1 cellular context compared by ENCODE assay signal in the genomic region with DNA sequence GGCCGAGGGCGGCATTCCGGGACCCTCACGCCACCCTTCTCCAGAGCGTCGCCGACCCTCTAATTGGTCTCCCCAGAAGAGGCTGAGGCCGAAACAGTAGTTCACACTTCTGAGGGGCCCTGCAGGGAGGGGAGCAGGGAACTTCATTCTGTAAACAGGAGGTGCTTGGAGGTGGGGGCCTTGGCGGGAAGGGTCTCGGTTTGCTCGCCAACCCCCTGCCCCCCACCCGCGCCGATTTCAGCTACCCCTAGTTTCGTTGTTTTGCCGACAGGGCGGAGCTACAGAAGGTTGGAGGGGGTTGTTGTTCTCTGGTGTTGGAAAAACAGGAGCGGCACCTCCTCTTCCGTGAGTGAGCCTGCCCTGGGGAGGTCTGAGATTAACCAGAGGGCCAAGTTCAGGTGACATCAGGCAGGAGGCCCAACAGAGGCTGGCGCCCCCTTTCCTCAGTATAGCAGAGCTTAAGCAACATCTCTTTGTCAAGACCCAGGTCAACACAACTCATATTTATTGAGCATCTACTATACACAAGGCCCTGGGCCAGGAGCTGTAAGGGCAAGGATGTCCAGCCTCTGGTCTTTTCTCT.
TF ChIP-seq lines count a peak whose summit lies in the region.

No MANE protein-coding gene starts in this region.

TF ChIP-seq in HepG2, 621 proteins besides CTCF, POLR2A, EP300 and RAD21 (continued from another document and continues in another):
- TF ChIP-seq, protein P1, sequence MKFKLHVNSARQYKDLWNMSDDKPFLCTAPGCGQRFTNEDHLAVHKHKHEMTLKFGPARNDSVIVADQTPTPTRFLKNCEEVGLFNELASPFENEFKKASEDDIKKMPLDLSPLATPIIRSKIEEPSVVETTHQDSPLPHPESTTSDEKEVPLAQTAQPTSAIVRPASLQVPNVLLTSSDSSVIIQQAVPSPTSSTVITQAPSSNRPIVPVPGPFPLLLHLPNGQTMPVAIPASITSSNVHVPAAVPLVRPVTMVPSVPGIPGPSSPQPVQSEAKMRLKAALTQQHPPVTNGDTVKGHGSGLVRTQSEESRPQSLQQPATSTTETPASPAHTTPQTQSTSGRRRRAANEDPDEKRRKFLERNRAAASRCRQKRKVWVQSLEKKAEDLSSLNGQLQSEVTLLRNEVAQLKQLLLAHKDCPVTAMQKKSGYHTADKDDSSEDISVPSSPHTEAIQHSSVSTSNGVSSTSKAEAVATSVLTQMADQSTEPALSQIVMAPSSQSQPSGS (CRISPR knock-in tag; IDR thresholded peaks at IDR 0.05): peak; percentile 94
- TF ChIP-seq NFIC (IDR thresholded peaks at IDR 0.05; ENCODE audit: low read length) (peak; percentile 65; the same call in 1 of the 2 replicates), RFX3 (CRISPR knock-in tag; IDR thresholded peaks at IDR 0.05) (no peak; the same call in 1 of the 2 replicates), RFX1 (IDR thresholded peaks at IDR 0.05) (no peak), ZNF598 (CRISPR knock-in tag; IDR thresholded peaks at IDR 0.05; ENCODE audit: borderline replicate concordance) (no peak), ZNF256 (CRISPR knock-in tag; conservative IDR thresholded peaks at IDR 0.05) (no peak), ZNF615 (CRISPR knock-in tag; IDR thresholded peaks at IDR 0.05; ENCODE audit: borderline replicate concordance) (no peak), ZNF205 (CRISPR knock-in tag; IDR thresholded peaks at IDR 0.05) (peak; percentile 99), ZNF333 (CRISPR knock-in tag; IDR thresholded peaks at IDR 0.05; ENCODE audit: borderline replicate concordance) (no peak), RFX5 (IDR thresholded peaks at IDR 0.05; ENCODE audit: low read depth, low read length) (no peak), ZSCAN21 (CRISPR knock-in tag; IDR thresholded peaks at IDR 0.05; ENCODE audit: borderline replicate concordance) (no peak), KAT2B (IDR thresholded peaks at IDR 0.05; ENCODE audit: borderline replicate concordance, low read depth, low read length) (no peak), ZNF562 (CRISPR knock-in tag; IDR thresholded peaks at IDR 0.05; ENCODE audit: borderline replicate concordance) (no peak), GTF3A (CRISPR knock-in tag; conservative IDR thresholded peaks at IDR 0.05) (no peak), ZNF678 (CRISPR knock-in tag; IDR thresholded peaks at IDR 0.05) (no peak), NPAS2 (CRISPR knock-in tag; IDR thresholded peaks at IDR 0.05; ENCODE audit: borderline replicate concordance) (no peak), ZNF557 (CRISPR knock-in tag; IDR thresholded peaks at IDR 0.05) (no peak), TEAD2 (CRISPR knock-in tag; IDR thresholded peaks at IDR 0.05) (no peak), PRMT3 (CRISPR knock-in tag; IDR thresholded peaks at IDR 0.05; ENCODE audit: borderline replicate concordance, low read depth) (no peak), RBFOX2 (IDR thresholded peaks at IDR 0.05; ENCODE audit: low read depth, low read length) (no peak), ZNF761 (CRISPR knock-in tag; conservative IDR thresholded peaks at IDR 0.05) (no peak), ZNF737 (CRISPR knock-in tag; IDR thresholded peaks at IDR 0.05; ENCODE audit: borderline replicate concordance) (no peak), POLR2AphosphoS2 (IDR thresholded peaks at IDR 0.05; ENCODE audit: low read depth, low read length) (no peak), ZFP1 (CRISPR knock-in tag; IDR thresholded peaks at IDR 0.05) (peak; percentile 46), FOXK2 (IDR thresholded peaks at IDR 0.05) (peak; percentile 77), NCOA2 (CRISPR knock-in tag; IDR thresholded peaks at IDR 0.05) (peak; percentile 77)
- TF ChIP-seq, protein P2, sequence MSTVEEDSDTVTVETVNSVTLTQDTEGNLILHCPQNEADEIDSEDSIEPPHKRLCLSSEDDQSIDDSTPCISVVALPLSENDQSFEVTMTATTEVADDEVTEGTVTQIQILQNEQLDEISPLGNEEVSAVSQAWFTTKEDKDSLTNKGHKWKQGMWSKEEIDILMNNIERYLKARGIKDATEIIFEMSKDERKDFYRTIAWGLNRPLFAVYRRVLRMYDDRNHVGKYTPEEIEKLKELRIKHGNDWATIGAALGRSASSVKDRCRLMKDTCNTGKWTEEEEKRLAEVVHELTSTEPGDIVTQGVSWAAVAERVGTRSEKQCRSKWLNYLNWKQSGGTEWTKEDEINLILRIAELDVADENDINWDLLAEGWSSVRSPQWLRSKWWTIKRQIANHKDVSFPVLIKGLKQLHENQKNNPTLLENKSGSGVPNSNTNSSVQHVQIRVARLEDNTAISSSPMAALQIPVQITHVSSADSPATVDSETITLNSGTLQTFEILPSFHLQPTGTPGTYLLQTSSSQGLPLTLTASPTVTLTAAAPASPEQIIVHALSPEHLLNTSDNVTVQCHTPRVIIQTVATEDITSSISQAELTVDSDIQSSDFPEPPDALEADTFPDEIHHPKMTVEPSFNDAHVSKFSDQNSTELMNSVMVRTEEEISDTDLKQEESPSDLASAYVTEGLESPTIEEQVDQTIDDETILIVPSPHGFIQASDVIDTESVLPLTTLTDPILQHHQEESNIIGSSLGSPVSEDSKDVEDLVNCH (CRISPR knock-in tag; IDR thresholded peaks at IDR 0.05): no peak
- TF ChIP-seq, protein P3, sequence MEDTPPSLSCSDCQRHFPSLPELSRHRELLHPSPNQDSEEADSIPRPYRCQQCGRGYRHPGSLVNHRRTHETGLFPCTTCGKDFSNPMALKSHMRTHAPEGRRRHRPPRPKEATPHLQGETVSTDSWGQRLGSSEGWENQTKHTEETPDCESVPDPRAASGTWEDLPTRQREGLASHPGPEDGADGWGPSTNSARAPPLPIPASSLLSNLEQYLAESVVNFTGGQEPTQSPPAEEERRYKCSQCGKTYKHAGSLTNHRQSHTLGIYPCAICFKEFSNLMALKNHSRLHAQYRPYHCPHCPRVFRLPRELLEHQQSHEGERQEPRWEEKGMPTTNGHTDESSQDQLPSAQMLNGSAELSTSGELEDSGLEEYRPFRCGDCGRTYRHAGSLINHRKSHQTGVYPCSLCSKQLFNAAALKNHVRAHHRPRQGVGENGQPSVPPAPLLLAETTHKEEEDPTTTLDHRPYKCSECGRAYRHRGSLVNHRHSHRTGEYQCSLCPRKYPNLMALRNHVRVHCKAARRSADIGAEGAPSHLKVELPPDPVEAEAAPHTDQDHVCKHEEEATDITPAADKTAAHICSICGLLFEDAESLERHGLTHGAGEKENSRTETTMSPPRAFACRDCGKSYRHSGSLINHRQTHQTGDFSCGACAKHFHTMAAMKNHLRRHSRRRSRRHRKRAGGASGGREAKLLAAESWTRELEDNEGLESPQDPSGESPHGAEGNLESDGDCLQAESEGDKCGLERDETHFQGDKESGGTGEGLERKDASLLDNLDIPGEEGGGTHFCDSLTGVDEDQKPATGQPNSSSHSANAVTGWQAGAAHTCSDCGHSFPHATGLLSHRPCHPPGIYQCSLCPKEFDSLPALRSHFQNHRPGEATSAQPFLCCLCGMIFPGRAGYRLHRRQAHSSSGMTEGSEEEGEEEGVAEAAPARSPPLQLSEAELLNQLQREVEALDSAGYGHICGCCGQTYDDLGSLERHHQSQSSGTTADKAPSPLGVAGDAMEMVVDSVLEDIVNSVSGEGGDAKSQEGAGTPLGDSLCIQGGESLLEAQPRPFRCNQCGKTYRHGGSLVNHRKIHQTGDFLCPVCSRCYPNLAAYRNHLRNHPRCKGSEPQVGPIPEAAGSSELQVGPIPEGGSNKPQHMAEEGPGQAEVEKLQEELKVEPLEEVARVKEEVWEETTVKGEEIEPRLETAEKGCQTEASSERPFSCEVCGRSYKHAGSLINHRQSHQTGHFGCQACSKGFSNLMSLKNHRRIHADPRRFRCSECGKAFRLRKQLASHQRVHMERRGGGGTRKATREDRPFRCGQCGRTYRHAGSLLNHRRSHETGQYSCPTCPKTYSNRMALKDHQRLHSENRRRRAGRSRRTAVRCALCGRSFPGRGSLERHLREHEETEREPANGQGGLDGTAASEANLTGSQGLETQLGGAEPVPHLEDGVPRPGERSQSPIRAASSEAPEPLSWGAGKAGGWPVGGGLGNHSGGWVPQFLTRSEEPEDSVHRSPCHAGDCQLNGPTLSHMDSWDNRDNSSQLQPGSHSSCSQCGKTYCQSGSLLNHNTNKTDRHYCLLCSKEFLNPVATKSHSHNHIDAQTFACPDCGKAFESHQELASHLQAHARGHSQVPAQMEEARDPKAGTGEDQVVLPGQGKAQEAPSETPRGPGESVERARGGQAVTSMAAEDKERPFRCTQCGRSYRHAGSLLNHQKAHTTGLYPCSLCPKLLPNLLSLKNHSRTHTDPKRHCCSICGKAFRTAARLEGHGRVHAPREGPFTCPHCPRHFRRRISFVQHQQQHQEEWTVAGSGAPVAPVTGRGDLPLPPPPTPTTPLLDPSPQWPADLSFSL (CRISPR knock-in tag; IDR thresholded peaks at IDR 0.05): no peak
- TF ChIP-seq, protein P4, sequence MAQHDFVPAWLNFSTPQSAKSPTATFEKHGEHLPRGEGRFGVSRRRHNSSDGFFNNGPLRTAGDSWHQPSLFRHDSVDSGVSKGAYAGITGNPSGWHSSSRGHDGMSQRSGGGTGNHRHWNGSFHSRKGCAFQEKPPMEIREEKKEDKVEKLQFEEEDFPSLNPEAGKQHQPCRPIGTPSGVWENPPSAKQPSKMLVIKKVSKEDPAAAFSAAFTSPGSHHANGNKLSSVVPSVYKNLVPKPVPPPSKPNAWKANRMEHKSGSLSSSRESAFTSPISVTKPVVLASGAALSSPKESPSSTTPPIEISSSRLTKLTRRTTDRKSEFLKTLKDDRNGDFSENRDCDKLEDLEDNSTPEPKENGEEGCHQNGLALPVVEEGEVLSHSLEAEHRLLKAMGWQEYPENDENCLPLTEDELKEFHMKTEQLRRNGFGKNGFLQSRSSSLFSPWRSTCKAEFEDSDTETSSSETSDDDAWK (CRISPR knock-in tag; IDR thresholded peaks at IDR 0.05): no peak
- TF ChIP-seq, protein P5, sequence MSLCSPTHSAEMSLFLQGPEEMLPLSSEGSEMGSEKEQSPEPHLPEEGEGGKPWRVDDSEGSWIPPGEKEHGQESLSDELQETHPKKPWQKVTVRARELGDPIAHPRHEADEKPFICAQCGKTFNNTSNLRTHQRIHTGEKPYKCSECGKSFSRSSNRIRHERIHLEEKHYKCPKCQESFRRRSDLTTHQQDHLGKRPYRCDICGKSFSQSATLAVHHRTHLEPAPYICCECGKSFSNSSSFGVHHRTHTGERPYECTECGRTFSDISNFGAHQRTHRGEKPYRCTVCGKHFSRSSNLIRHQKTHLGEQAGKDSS (CRISPR knock-in tag; IDR thresholded peaks at IDR 0.05; ENCODE audit: borderline replicate concordance, low read depth): no peak
- TF ChIP-seq, protein P6, sequence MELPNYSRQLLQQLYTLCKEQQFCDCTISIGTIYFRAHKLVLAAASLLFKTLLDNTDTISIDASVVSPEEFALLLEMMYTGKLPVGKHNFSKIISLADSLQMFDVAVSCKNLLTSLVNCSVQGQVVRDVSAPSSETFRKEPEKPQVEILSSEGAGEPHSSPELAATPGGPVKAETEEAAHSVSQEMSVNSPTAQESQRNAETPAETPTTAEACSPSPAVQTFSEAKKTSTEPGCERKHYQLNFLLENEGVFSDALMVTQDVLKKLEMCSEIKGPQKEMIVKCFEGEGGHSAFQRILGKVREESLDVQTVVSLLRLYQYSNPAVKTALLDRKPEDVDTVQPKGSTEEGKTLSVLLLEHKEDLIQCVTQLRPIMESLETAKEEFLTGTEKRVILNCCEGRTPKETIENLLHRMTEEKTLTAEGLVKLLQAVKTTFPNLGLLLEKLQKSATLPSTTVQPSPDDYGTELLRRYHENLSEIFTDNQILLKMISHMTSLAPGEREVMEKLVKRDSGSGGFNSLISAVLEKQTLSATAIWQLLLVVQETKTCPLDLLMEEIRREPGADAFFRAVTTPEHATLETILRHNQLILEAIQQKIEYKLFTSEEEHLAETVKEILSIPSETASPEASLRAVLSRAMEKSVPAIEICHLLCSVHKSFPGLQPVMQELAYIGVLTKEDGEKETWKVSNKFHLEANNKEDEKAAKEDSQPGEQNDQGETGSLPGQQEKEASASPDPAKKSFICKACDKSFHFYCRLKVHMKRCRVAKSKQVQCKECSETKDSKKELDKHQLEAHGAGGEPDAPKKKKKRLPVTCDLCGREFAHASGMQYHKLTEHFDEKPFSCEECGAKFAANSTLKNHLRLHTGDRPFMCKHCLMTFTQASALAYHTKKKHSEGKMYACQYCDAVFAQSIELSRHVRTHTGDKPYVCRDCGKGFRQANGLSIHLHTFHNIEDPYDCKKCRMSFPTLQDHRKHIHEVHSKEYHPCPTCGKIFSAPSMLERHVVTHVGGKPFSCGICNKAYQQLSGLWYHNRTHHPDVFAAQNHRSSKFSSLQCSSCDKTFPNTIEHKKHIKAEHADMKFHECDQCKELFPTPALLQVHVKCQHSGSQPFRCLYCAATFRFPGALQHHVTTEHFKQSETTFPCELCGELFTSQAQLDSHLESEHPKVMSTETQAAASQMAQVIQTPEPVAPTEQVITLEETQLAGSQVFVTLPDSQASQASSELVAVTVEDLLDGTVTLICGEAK (IDR thresholded peaks at IDR 0.05): no peak
- TF ChIP-seq, protein P6 (CRISPR knock-in tag; IDR thresholded peaks at IDR 0.05): peak; percentile 20; the same call in 1 of the 2 replicates
- TF ChIP-seq, protein P7, sequence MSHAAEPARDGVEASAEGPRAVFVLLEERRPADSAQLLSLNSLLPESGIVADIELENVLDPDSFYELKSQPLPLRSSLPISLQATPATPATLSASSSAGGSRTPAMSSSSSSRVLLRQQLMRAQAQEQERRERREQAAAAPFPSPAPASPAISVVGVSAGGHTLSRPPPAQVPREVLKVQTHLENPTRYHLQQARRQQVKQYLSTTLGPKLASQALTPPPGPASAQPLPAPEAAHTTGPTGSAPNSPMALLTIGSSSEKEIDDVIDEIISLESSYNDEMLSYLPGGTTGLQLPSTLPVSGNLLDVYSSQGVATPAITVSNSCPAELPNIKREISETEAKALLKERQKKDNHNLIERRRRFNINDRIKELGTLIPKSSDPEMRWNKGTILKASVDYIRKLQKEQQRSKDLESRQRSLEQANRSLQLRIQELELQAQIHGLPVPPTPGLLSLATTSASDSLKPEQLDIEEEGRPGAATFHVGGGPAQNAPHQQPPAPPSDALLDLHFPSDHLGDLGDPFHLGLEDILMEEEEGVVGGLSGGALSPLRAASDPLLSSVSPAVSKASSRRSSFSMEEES (CRISPR knock-in tag; IDR thresholded peaks at IDR 0.05): peak; percentile 54; the same call in 1 of the 2 replicates
